ENCODE assay signal across 2 cellular contexts in the genomic region with DNA sequence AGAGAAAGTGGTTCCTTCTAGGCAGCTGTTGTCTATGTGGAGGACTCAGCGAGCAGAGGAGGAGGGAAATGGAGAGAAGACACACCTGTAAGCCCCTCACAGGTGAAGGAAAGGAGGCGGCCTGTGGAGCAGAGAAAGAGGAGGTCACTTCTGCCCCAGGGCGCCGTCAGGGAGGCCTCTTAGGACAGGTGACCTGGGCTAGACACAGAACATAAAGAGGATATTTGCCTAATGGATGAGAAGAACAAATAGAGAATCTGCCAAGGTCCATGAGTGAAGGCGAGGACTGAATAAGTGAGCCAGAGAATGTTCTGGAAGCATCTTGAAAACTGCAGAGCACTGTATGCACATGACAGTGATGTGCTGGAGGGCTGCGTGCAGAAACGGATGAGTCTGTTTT.
TF ChIP-seq lines count a peak whose summit lies in the region.

No MANE protein-coding gene starts in this region.

TF ChIP-seq in liver, 16 proteins besides CTCF, POLR2A, EP300 and RAD21:
- TF ChIP-seq HNF4G (IDR thresholded peaks at IDR 0.05) (no peak), FOXA2 (IDR thresholded peaks at IDR 0.05) (peak; percentile 43)
- TF ChIP-seq, protein P1, sequence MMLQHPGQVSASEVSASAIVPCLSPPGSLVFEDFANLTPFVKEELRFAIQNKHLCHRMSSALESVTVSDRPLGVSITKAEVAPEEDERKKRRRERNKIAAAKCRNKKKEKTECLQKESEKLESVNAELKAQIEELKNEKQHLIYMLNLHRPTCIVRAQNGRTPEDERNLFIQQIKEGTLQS (IDR thresholded peaks at IDR 0.05): no peak
TF ChIP-seq in liver: peak in this region for 1.

TF ChIP-seq in HepG2, 621 proteins besides CTCF, POLR2A, EP300 and RAD21:
- TF ChIP-seq SMAD3 (CRISPR knock-in tag; IDR thresholded peaks at IDR 0.05) (no peak), ZNF460 (CRISPR knock-in tag; IDR thresholded peaks at IDR 0.05; ENCODE audit: borderline replicate concordance) (no peak), CCAR2 (optimal IDR thresholded peaks at IDR 0.05; ENCODE audit: low read depth, low read length) (no peak), HIVEP1 (CRISPR knock-in tag; IDR thresholded peaks at IDR 0.05) (no peak), MTF1 (CRISPR knock-in tag; IDR thresholded peaks at IDR 0.05) (no peak), ZSCAN22 (CRISPR knock-in tag; IDR thresholded peaks at IDR 0.05) (no peak), ZNF354B (CRISPR knock-in tag; IDR thresholded peaks at IDR 0.05) (no peak), DPF2 (CRISPR knock-in tag; IDR thresholded peaks at IDR 0.05; ENCODE audit: borderline replicate concordance, low read depth) (no peak), PHF5A (CRISPR knock-in tag; IDR thresholded peaks at IDR 0.05; ENCODE audit: low read depth, unreplicated experiment) (no peak)
- TF ChIP-seq, protein P2, sequence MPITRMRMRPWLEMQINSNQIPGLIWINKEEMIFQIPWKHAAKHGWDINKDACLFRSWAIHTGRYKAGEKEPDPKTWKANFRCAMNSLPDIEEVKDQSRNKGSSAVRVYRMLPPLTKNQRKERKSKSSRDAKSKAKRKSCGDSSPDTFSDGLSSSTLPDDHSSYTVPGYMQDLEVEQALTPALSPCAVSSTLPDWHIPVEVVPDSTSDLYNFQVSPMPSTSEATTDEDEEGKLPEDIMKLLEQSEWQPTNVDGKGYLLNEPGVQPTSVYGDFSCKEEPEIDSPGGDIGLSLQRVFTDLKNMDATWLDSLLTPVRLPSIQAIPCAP (CRISPR knock-in tag; IDR thresholded peaks at IDR 0.05; ENCODE audit: low read depth): no peak
TF ChIP-seq in HepG2: peak in this region for 0.
